8 cellular contexts compared by ENCODE assay signal in genomic region chr1:25430666-25431494, GRCh38. TPM values are rescaled to one million over a fixed set of nuclear protein-coding genes. Genes with fewer than 3 reads are reported as not detected.
DNase-seq lines count a peak whose midpoint lies in the region; ATAC-seq and TF ChIP-seq lines count a peak whose summit lies in the region.

Gene MACO1 (plus strand): TSS chr1:25430897. CDS start chr1:25431099, 202 bp downstream.

- H3K9me2 ChIP-seq in PC-3 (replicated peaks; ENCODE audit: low read length): no peaks in the 10 kb centered on the region

- POLR2A ChIA-PET in PC-3 (lab: Charles Lee; ENCODE audit: unreplicated experiment): no interaction called here

- intact Hi-C loops in PC-3 (cut with micrococcal nuclease): loop anchor here (5.0 to 10.0 kb wide), 2 partner anchors 71 to 96 kb away; partner anchors contain the start of gene TMEM50A

- H3K9me3 ChIP-seq in PC-3 (ENCODE audit: low read length): no peaks in the 10 kb centered on the region

- H3K27ac ChIP-seq in PC-3 (ENCODE audit: low read length): peak within 1 kb of the TSS; percentile 63

- no peaks in the 10 kb centered on the region for H3K27me3 ChIP-seq in PC-3 (ENCODE audit: low read length)

- BruUV-seq in PC-3 (replicated peaks; lab: Mats Ljungman, UMichigan): no TSS peak

- no peaks in the 10 kb centered on the region for H3K36me3 ChIP-seq in PC-3 (ENCODE audit: low read depth, low read length)

- peak within 1 kb of the TSS; percentile 84 for H2AFZ ChIP-seq in PC-3 (ENCODE audit: low read length)

- peak; percentile 83 for ATAC-seq in GM21619 (IDR thresholded peaks at IDR 0.05; ENCODE audit: unreplicated experiment)
- peak; percentile 89 for ATAC-seq in PC-3

- H3K4me3 ChIP-seq in Jurkat, Clone E6-1 (ENCODE audit: low read length): peak within 1 kb of the TSS; percentile 85
- peak within 1 kb of the TSS; percentile 92 for H3K4me3 ChIP-seq in PC-3 (ENCODE audit: low read length)
- peak within 1 kb of the TSS; percentile 78 for H3K4me3 ChIP-seq in epithelial cell of esophagus (ENCODE audit: low read length)

- no peak for TF ChIP-seq CTCF in PC-3 (conservative IDR thresholded peaks at IDR 0.05; ENCODE audit: low read depth, low read length)
- TF ChIP-seq CTCF in epithelial cell of esophagus (IDR thresholded peaks at IDR 0.05; ENCODE audit: insufficient read depth, low read depth, low read length, missing control alignments): no peak

- CTCF ChIA-PET in PC-3 (lab: Charles Lee): no interaction called here

- DNase-seq in DMS 273 (lab: John Stamatoyannopoulos, UW; ENCODE audit: unreplicated experiment) (peak; percentile 98), PC-3 (peak; percentile 97), activated T-cell treated with anti-CD3 and anti-CD28 coated beads for 48 hours (ENCODE audit: low read depth) (peak; percentile 95), epithelial cell of esophagus (ENCODE audit: low read depth) (peak; percentile 96), middle frontal gyrus (ENCODE audit: extremely low spot score, low spot score) (peak; percentile 96)
- DNase-seq in Jurkat, Clone E6-1 (ENCODE audit: low read depth, low spot score): peak; percentile 92
- peak; percentile 94 for DNase-seq in stimulated activated CD8-positive, alpha-beta memory T cell treated with anti-CD3 and anti-CD28 coated beads, Interleukin-2, amount 100 ng/mL, for 1 hour (ENCODE audit: low read depth in 2 of 2)

- no peaks in the 10 kb centered on the region for H3F3A ChIP-seq in PC-3 (ENCODE audit: low read length, unreplicated experiment)

- H3K4me2 ChIP-seq in PC-3 (ENCODE audit: low read length): peak within 1 kb of the TSS; percentile 93

- peaks cover 46% of the 10 kb centered on the region for H3K79me2 ChIP-seq in PC-3 (ENCODE audit: low read length)

- H4K20me1 ChIP-seq in PC-3 (ENCODE audit: low read length): peaks cover 14% of the 10 kb centered on the region; the same call in 1 of the 2 replicates

- H3K9ac ChIP-seq in PC-3 (ENCODE audit: low read length): peak within 1 kb of the TSS; percentile 84

- peaks cover 34% of the 10 kb centered on the region for H3K4me1 ChIP-seq in PC-3 (ENCODE audit: insufficient read depth, low read length)

RNA-seq across cellular contexts. Expression of gene MACO1, which starts in this region (rescaled TPM):
- polyA plus RNA-seq in Jurkat, Clone E6-1 (2012; ENCODE audit: insufficient read depth, insufficient read length): 16.9 TPM
- total RNA-seq in PC-3 (2014; rRNA removed): 13.6 and 14.0 TPM in 2 replicates

Comparison
In these comparisons a context has a peak if more than half of its experiments do, and no peak if none do; other contexts are left out.
1. Peak in every context shown above with its lines: DNase-seq, ATAC-seq, H3K4me3 ChIP-seq and H3K27ac ChIP-seq.